8 cellular contexts compared by ENCODE assay signal in genomic region chr20:17505664-17506517, GRCh38. TPM values are rescaled to one million over a fixed set of nuclear protein-coding genes. Genes with fewer than 3 reads are reported as not detected.
A peak's percentile ranks its signal among the peaks of the same experiment; 100 is the strongest.
DNase-seq lines count a peak whose midpoint lies in the region; ATAC-seq and TF ChIP-seq lines count a peak whose summit lies in the region.

No MANE protein-coding gene starts in this region.

- H3K27me3 ChIP-seq in ascending aorta = no peaks in the 10 kb centered on the region

- no peaks in the 10 kb centered on the region for H3K36me3 ChIP-seq in ascending aorta

- no peaks in the 10 kb centered on the region for H3K27me3 Mint-ChIP-seq in stimulated activated memory B cell treated with anti-CD40 and anti-IgM and Interleukin-4, amounts not matched to agents 10 μg/mL and 1 μg/mL and 100 μg/mL, for 72 hours

- H3K9me3 ChIP-seq in ascending aorta = no peaks in the 10 kb centered on the region

- peak; percentile 52 for DNase-seq in OCI-M1 (lab: John Stamatoyannopoulos, UW)
- DNase-seq in ascending aorta (ENCODE audit: low spot score in 2 of 2) = no peak
- peak; percentile 18 for DNase-seq in medulla oblongata (ENCODE audit: extremely low spot score)
- DNase-seq in DMS114 treated with DMSO at 0.1 percent for 48 hours (lab: John Stamatoyannopoulos, UW; ENCODE audit: unreplicated experiment) = no peak
- DNase-seq in HK-2 (ENCODE audit: unreplicated experiment) = no peak

- H3K36me3 Mint-ChIP-seq in stimulated activated memory B cell treated with anti-CD40 and anti-IgM and Interleukin-4, amounts not matched to agents 10 μg/mL and 1 μg/mL and 100 μg/mL, for 72 hours = no peaks in the 10 kb centered on the region

- H3K4me1 Mint-ChIP-seq in stimulated activated memory B cell treated with anti-CD40 and anti-IgM and Interleukin-4, amounts not matched to agents 10 μg/mL and 1 μg/mL and 100 μg/mL, for 72 hours = peaks cover 21% of the 10 kb centered on the region

- no peak for TF ChIP-seq CTCF in ascending aorta (IDR thresholded peaks at IDR 0.05)

- intact Hi-C loops in ascending aorta (cut with DNase I) = loop anchor here (1.0 to 5.0 kb wide), 5 partner anchors 111 to 491 kb away; partner anchors contain the start of gene RRBP1

- peak; percentile 17 for ATAC-seq in GM19328 (IDR thresholded peaks at IDR 0.05; ENCODE audit: unreplicated experiment)
- ATAC-seq in stimulated activated memory B cell treated with anti-CD40 and anti-IgM and Interleukin-4, amounts not matched to agents 10 μg/mL and 1 μg/mL and 100 μg/mL, for 72 hours = peak; percentile 46
- no peak for ATAC-seq in HG02623 (IDR thresholded peaks at IDR 0.05; ENCODE audit: unreplicated experiment)

- H3K9me3 Mint-ChIP-seq in stimulated activated memory B cell treated with anti-CD40 and anti-IgM and Interleukin-4, amounts not matched to agents 10 μg/mL and 1 μg/mL and 100 μg/mL, for 72 hours = no peaks in the 10 kb centered on the region

- H3K4me3 Mint-ChIP-seq in stimulated activated memory B cell treated with anti-CD40 and anti-IgM and Interleukin-4, amounts not matched to agents 10 μg/mL and 1 μg/mL and 100 μg/mL, for 72 hours = peak overlapping the region; percentile 81

- H3K4me1 ChIP-seq in ascending aorta = peaks cover 0 to 6% of the 10 kb centered on the region in 2 donors

- H3K4me3 ChIP-seq in ascending aorta = peak overlapping the region; percentile 60 to 65

- peak overlapping the region; percentile 72 for H3K27ac Mint-ChIP-seq in stimulated activated memory B cell treated with anti-CD40 and anti-IgM and Interleukin-4, amounts not matched to agents 10 μg/mL and 1 μg/mL and 100 μg/mL, for 72 hours

- no peak overlapping the region for H3K27ac ChIP-seq in ascending aorta

RNA-seq across cellular contexts. Expression of gene BFSP1, which starts 25.3 kb away (rescaled TPM):
- total RNA-seq in ascending aorta = not detected

Comparison
In these comparisons a context has a peak if more than half of its experiments do, and no peak if none do; other contexts are left out.
1. DNase-seq: peak in OCI-M1 (single experiment) and medulla oblongata (single experiment); none in ascending aorta (0 of 2), DMS114 treated with DMSO at 0.1 percent for 48 hours (single experiment) and HK-2 (single experiment).